8 cellular contexts compared by ENCODE assay signal in the genomic region with DNA sequence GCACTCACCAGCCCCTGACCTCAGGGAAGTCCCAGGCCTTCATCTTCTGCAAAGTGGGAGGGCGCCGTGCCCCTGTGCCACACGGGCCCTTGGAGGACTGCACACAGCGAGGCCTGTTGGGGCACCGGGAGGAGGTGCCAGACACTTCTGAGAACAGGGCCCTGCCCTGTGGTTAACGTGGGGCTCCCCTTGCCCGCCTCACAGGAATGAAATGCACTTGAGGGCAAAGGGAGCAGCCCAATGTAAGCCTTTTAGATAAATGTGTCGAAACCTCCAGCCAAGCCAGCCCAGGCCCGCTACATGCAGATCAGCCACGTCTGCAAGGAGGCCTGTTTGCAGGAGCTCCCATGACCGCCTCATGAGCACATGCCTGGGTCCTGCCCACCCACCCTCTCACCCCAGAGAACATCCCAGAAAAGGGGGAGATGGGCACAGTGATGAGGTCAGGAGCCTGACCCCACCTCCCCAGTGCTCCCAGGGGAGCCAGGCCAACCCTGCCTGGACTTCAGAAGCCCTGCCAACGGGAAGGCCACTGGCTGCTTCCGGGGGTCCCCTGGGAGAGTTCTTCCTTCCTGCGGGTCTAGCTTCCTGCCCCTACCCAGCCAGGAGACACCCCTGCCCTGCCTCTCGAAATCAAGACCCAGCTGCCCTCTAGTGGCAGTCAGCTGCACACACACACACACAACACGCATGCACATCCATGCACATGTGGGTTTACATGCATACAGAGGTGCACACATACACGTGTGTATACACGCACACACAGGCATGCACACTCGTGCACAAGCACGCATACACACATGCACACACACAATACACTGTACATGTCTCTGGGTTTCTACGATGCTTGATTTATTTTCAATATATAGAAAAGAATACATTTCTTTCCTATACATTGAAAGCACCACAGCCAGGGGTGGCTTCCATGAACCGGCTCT.
DNase-seq lines count a peak whose midpoint lies in the region; ATAC-seq, FAIRE-seq and TF ChIP-seq lines count a peak whose summit lies in the region.

No MANE protein-coding gene starts in this region.

- DNase-seq in CD4-positive, alpha-beta T cell = peak in 8 of 10 experiments; percentile 4 to 25 (median 10)
- DNase-seq in GM20000 (ENCODE audit: low spot score) (peak; percentile 71), NT2/D1 (ENCODE audit: low read depth, low spot score) (peak; percentile 57), astrocyte of the cerebellum (ENCODE audit: low read depth) (peak; percentile 20), keratinocyte (ENCODE audit: low read depth, low spot score) (peak; percentile 21)
- peak in 2 of 3 experiments; percentile 5 to 20 for DNase-seq in stimulated activated CD4-positive, alpha-beta T cell treated with anti-CD3 and anti-CD28 coated beads, TNF-alpha, amount 100 ng/mL, for 4 hours (ENCODE audit: low read depth in 3 of 3)

- in situ Hi-C loops in astrocyte of the cerebellum (cut with HindIII; ENCODE audit: low sequenced_read_pairs) = no loop called here

- CTCF ChIA-PET in CD4-positive, alpha-beta T cell (lab: Charles Lee) = interaction anchor here (1.0 kb wide), 1 partner anchor 1948 kb away, joined by 3 read pairs; no protein-coding TSS in a partner anchor

- H3K4me2 ChIP-seq in keratinocyte (ENCODE audit: control insufficient read depth, extremely low read depth, insufficient read depth, low read depth, low read length) = no peak overlapping the region

- H3K9ac ChIP-seq in NT2/D1 (ENCODE audit: insufficient read length, low read depth) = no peak overlapping the region
- H3K9ac ChIP-seq in keratinocyte (ENCODE audit: control insufficient read depth, extremely low read depth, insufficient read depth, low read length) = no peak overlapping the region

- no peaks in the 10 kb centered on the region for H3K9me3 ChIP-seq in CD4-positive, alpha-beta T cell (ENCODE audit: control insufficient read depth, low read length)
- 0 out of 2 replicates have a peak, but pooled peaks cover under 1% of the 10 kb centered on the region for H3K9me3 ChIP-seq in NT2/D1 (ENCODE audit: insufficient read depth, low read length)
- H3K9me3 ChIP-seq in keratinocyte (ENCODE audit: control insufficient read depth, low read depth, low read length) = peaks cover 3% of the 10 kb centered on the region

- POLR2A ChIA-PET in CD4-positive, alpha-beta T cell (lab: Charles Lee) = no interaction called here

- no peaks in the 10 kb centered on the region for H3K27me3 ChIP-seq in CD4-positive, alpha-beta T cell (ENCODE audit: control insufficient read depth, insufficient read depth, low read length)
- H3K27me3 ChIP-seq in NT2/D1 (ENCODE audit: insufficient read depth, insufficient read length) (peaks cover 48% of the 10 kb centered on the region), keratinocyte (ENCODE audit: control insufficient read depth, extremely low read depth, insufficient read depth, low read length) (peaks cover 14% of the 10 kb centered on the region)

- no peaks in the 10 kb centered on the region for H3K79me2 ChIP-seq in keratinocyte (ENCODE audit: control insufficient read depth, insufficient read depth, low read length)

- H2AFZ ChIP-seq in keratinocyte (ENCODE audit: control insufficient read depth, low read length) = no peak overlapping the region

- peaks cover 4% of the 10 kb centered on the region for H3K4me1 Mint-ChIP-seq in CD4-positive, alpha-beta T cell (ENCODE audit: low read depth)

- intact Hi-C loops in CD4-positive, alpha-beta T cell (cut with DNase I, micrococcal nuclease) = loop anchor here (5.0 kb wide), 2 partner anchors 1830 to 1940 kb away; no protein-coding TSS in a partner anchor

- H3K27me3 Mint-ChIP-seq in CD4-positive, alpha-beta T cell = no peaks in the 10 kb centered on the region

- H3K36me3 ChIP-seq in NT2/D1 (ENCODE audit: insufficient read depth, insufficient read length, low read length) (no peaks in the 10 kb centered on the region), keratinocyte (ENCODE audit: control insufficient read depth in 2 of 2, extremely low read depth in 1 of 2, insufficient read depth in 2 of 2, low read length in 2 of 2) (no peaks in the 10 kb centered on the region)

- H3K9me3 Mint-ChIP-seq in CD4-positive, alpha-beta T cell = peaks cover 3% of the 10 kb centered on the region

- no peak overlapping the region for H3K4me3 ChIP-seq in NT2/D1 (ENCODE audit: insufficient read length, low read depth)
- H3K4me3 ChIP-seq in astrocyte of the cerebellum (ENCODE audit: low read depth, low read length) = no peak overlapping the region
- no peak overlapping the region for H3K4me3 ChIP-seq in keratinocyte (ENCODE audit: control insufficient read depth in 2 of 3, extremely low read depth in 1 of 3, insufficient read depth in 2 of 3, low read depth in 1 of 3, low read length in 3 of 3)

- H3K27ac ChIP-seq in CD4-positive, alpha-beta T cell (ENCODE audit: low read depth, low read length) = no peak overlapping the region
- H3K27ac ChIP-seq in keratinocyte (ENCODE audit: control insufficient read depth, insufficient read depth, low read length) = no peak overlapping the region

- FAIRE-seq in keratinocyte (lab: Jason Lieb, UNC) = peak; percentile 58

- dilution Hi-C loops in keratinocyte (cut with MboI; ENCODE audit: extremely low pct_ligation_motif_present, low sequenced_read_pairs) = no loop called here

- no peak overlapping the region for H3K4me3 Mint-ChIP-seq in CD4-positive, alpha-beta T cell

- no peaks in the 10 kb centered on the region for H3K9me1 ChIP-seq in keratinocyte (ENCODE audit: control insufficient read depth, extremely low read depth, insufficient read depth, low read length)

- peaks cover 12% of the 10 kb centered on the region for H3K4me1 ChIP-seq in NT2/D1 (ENCODE audit: insufficient read depth, insufficient read length)
- H3K4me1 ChIP-seq in keratinocyte (ENCODE audit: control insufficient read depth, extremely low read depth, insufficient read depth, low read length) = no peaks in the 10 kb centered on the region

- H4K20me1 ChIP-seq in keratinocyte (ENCODE audit: control insufficient read depth, extremely low read depth, insufficient read depth, low read length) = peaks cover 7% of the 10 kb centered on the region

- H3K36me3 Mint-ChIP-seq in CD4-positive, alpha-beta T cell (ENCODE audit: low read depth) = no peaks in the 10 kb centered on the region

- peak; percentile 72 for TF ChIP-seq CTCF in CD4-positive, alpha-beta T cell (IDR thresholded peaks at IDR 0.05)
- TF ChIP-seq CTCF in GM20000 (IDR thresholded peaks at IDR 0.05; ENCODE audit: extremely low read depth, missing control alignments) = peak; percentile 93
- TF ChIP-seq CTCF in astrocyte of the cerebellum (IDR thresholded peaks at IDR 0.05; ENCODE audit: low read depth, low read length, missing control alignments) = peak; percentile 91
- peak; percentile 83 to 98 (median 85) for TF ChIP-seq CTCF in keratinocyte (optimal IDR thresholded peaks at IDR 0.05 in 1 of 3, IDR thresholded peaks at IDR 0.05 in 1 of 3, conservative IDR thresholded peaks at IDR 0.05 in 1 of 3; ENCODE audit: extremely low read depth in 1 of 3, insufficient read depth in 2 of 3, low read length in 3 of 3)

- peak; percentile 44 for ATAC-seq in CD4-positive, alpha-beta T cell (ENCODE audit: poor library complexity)
- no peak for ATAC-seq in HG03354 (IDR thresholded peaks at IDR 0.05; ENCODE audit: poor library complexity, severe bottlenecking, unreplicated experiment)
- ATAC-seq in GM19455 (IDR thresholded peaks at IDR 0.05; ENCODE audit: unreplicated experiment) = no peak

- no peak overlapping the region for H3K27ac Mint-ChIP-seq in CD4-positive, alpha-beta T cell

Comparison
In these comparisons a context has a peak if more than half of its experiments do, and no peak if none do; other contexts are left out.
1. DNase-seq: peak in every context shown above with its lines; median percentile 71 in GM20000; 57 in NT2/D1; 21 in keratinocyte; 20 in astrocyte of the cerebellum; 12 in stimulated activated CD4-positive, alpha-beta T cell treated with anti-CD3 and anti-CD28 coated beads, TNF-alpha, amount 100 ng/mL, for 4 hours; 10 in CD4-positive, alpha-beta T cell.